In the genomic region with DNA sequence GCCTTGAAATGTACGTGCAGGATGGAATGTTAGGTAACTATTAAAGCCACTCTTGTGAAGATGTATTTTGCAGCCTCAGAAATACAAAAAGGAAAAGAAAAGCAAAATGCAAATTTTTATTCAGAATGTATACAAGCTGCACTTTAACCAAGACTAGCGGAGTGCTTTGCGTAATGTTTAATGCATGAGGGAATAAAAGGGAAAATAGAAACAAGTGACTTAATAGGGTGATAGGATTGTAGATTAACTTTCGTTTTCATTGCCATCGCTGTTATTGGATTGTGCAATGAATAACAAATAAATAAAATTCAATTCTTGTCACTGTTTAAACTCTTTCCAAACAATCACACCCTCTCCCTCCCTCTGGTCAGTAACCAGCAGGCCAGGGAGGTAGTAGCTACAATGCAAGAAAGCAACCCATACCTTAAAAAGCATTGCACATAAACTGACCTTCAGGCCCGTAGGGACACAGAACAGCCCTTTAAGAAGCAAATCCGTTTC, we compare ENCODE assay signal across 8 cellular contexts. TPM values are rescaled to one million over a fixed set of nuclear protein-coding genes. Genes with fewer than 3 reads are reported as not detected.
DNase-seq lines count a peak whose midpoint lies in the region; ATAC-seq and TF ChIP-seq lines count a peak whose summit lies in the region.

No MANE protein-coding gene starts in this region.

- H3K9me3 ChIP-seq in GM23248 (ENCODE audit: low read depth) (no peaks in the 10 kb centered on the region), thoracic aorta (no peaks in the 10 kb centered on the region)

- no peaks in the 10 kb centered on the region for H3K9me3 Mint-ChIP-seq in activated naive CD8-positive, alpha-beta T cell treated with anti-CD3 and anti-CD28 coated beads for 36 hours

- H3K9ac ChIP-seq in GM23248: peak overlapping the region; percentile 76

- H3F3A ChIP-seq in GM23248 (ENCODE audit: insufficient read depth): no peaks in the 10 kb centered on the region; the same call in 1 of the 2 replicates

- H3K27me3 ChIP-seq in GM23248 (replicated peaks; ENCODE audit: insufficient read depth) (no peaks in the 10 kb centered on the region), thoracic aorta (replicated peaks; ENCODE audit: insufficient read depth) (no peaks in the 10 kb centered on the region)

- peak overlapping the region; percentile 93 for H3K4me3 Mint-ChIP-seq in activated naive CD8-positive, alpha-beta T cell treated with anti-CD3 and anti-CD28 coated beads for 36 hours

- H3K9me2 ChIP-seq in GM23248 (ENCODE audit: insufficient read depth): no peaks in the 10 kb centered on the region

- no peaks in the 10 kb centered on the region for H3K36me3 ChIP-seq in GM23248 (ENCODE audit: low read depth)
- no peaks in the 10 kb centered on the region for H3K36me3 ChIP-seq in thoracic aorta

- WGBS in GM23248 (ENCODE audit: low coverage in 1 of 2, low lambda C conversion rate in 2 of 2, missing lambda C conversion rate in 2 of 2), 2 experiments: 46 to 48% methylated on average over 7 of the region's 7 CpGs

- H3K4me3 ChIP-seq in AG04449 (ENCODE audit: low read depth, low read length): peak overlapping the region; percentile 92
- peak overlapping the region; percentile 96 for H3K4me3 ChIP-seq in GM23248
- peak overlapping the region; percentile 80 for H3K4me3 ChIP-seq in thoracic aorta

- in situ Hi-C loops in GM23248 (cut with MboI): no loop called here

- no peaks in the 10 kb centered on the region for H3K27me3 Mint-ChIP-seq in activated naive CD8-positive, alpha-beta T cell treated with anti-CD3 and anti-CD28 coated beads for 36 hours

- peaks cover 42% of the 10 kb centered on the region for H3K79me2 ChIP-seq in GM23248 (ENCODE audit: insufficient read depth)

- H3K4me1 ChIP-seq in GM23248 (ENCODE audit: insufficient read depth) (peaks cover 8% of the 10 kb centered on the region), thoracic aorta (ENCODE audit: control insufficient read depth in 1 of 2, low read depth in 2 of 2) (peaks cover 5 to 16% of the 10 kb centered on the region in 2 donors)

- peaks cover 31% of the 10 kb centered on the region for H3K36me3 Mint-ChIP-seq in activated naive CD8-positive, alpha-beta T cell treated with anti-CD3 and anti-CD28 coated beads for 36 hours

- intact Hi-C loops in left colon (cut with DNase I, micrococcal nuclease): no loop called here

- H3K27ac Mint-ChIP-seq in activated naive CD8-positive, alpha-beta T cell treated with anti-CD3 and anti-CD28 coated beads for 36 hours: peak overlapping the region; percentile 97

- CTCF ChIA-PET in AG04449 (lab: Yijun Ruan, JAX): no interaction called here

- peaks cover 8% of the 10 kb centered on the region; the same call in 1 of the 2 replicates for H4K20me1 ChIP-seq in GM23248 (ENCODE audit: insufficient read depth)

- peak overlapping the region; percentile 93 for H2AFZ ChIP-seq in GM23248

- H3K27ac ChIP-seq in GM23248 (no peak overlapping the region), thoracic aorta (peak overlapping the region; percentile 68 to 82)

- peaks cover 32% of the 10 kb centered on the region for H3K4me1 Mint-ChIP-seq in activated naive CD8-positive, alpha-beta T cell treated with anti-CD3 and anti-CD28 coated beads for 36 hours

- POLR2A ChIA-PET in AG04449 (lab: Yijun Ruan, JAX): no interaction called here

- DNase-seq in AG04449 (ENCODE audit: low read depth, low spot score): no peak
- no peak for DNase-seq in GM23248
- no peak for DNase-seq in activated naive CD8-positive, alpha-beta T cell treated with anti-CD3 and anti-CD28 coated beads for 36 hours
- DNase-seq in left colon: no peak
- DNase-seq in thoracic aorta (ENCODE audit: low spot score): no peak
- no peak for DNase-seq in central memory CD4-positive, alpha-beta T cell

- peak overlapping the region; percentile 94 for H3K4me2 ChIP-seq in GM23248 (ENCODE audit: unreplicated experiment)

- peak; percentile 28 for ATAC-seq in left colon
- peak; percentile 1 for ATAC-seq in thoracic aorta (ENCODE audit: insufficient number of reproducible peaks, low FRiP score, low read depth)
- no peak for ATAC-seq in HG02981 (IDR thresholded peaks at IDR 0.05; ENCODE audit: unreplicated experiment)
- ATAC-seq in HG02970 (IDR thresholded peaks at IDR 0.05; ENCODE audit: low FRiP score, unreplicated experiment): no peak

- TF ChIP-seq CTCF in AG04449 (IDR thresholded peaks at IDR 0.05; ENCODE audit: insufficient read depth, low read length, missing control alignments) (no peak), thoracic aorta (IDR thresholded peaks at IDR 0.05) (no peak)

RNA-seq across cellular contexts. Expression of a gene that starts 0.6 kb away (rescaled TPM):
- total RNA-seq in GM23248 (2014; rRNA removed; shearing (Covaris generic)): 106 and 107 TPM in 2 replicates
- polyA plus RNA-seq in GM23248 (2016; fragmentation: Nextera tagmentation; extraction: Ambion mirVana): 64.1 and 64.6 TPM in 2 replicates
- total RNA-seq in activated naive CD8-positive, alpha-beta T cell treated with anti-CD3 and anti-CD28 coated beads for 36 hours: 100 to 1,000 TPM; 550 TPM
- 100 to 1,000 TPM; 416 to 595 TPM for total RNA-seq in left colon
- 100 to 1,000 TPM; 127 to 164 TPM for total RNA-seq in thoracic aorta

Comparison
In these comparisons a context has a peak if more than half of its experiments do, and no peak if none do; other contexts are left out.
1. ATAC-seq: peak in left colon (single experiment) and thoracic aorta (single experiment); none in HG02981 (single experiment) and HG02970 (single experiment).
2. Peak in every context shown above with its lines, with median percentiles within 50 percentile points of each other: H3K4me3 ChIP-seq.